20 cellular contexts compared by ENCODE assay signal in the genomic region with DNA sequence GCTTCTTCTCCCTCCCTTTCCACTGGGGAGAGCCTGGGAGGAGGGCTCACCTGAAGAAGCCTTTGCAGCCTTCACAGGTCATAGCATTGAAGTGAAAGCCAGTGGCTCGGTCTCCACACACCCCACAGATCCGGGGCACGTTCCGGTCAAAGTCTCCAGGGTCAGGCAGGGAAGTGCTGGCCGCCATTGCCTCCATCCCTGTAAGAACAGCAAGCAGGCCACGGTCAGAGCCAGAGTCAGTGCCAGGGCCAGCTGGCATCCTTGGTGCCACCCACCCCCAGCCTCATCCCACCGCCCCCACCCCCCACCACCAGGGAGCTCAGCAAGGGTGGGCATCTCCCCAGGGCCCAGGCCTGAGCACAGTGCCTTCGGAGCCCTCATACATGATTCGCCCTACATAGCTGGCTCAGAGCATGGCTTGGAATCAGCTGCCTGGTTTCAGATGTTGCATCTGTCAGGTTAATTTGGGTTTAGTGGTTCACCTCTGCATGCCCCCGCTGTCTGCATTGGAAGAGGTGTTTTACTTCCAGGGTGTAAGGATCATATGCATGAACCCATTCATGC. TPM values are rescaled to one million over a fixed set of nuclear protein-coding genes. Genes with fewer than 3 reads are reported as not detected.
A peak's percentile ranks its signal among the peaks of the same experiment; 100 is the strongest.
DNase-seq lines count a peak whose midpoint lies in the region; ATAC-seq, FAIRE-seq and TF ChIP-seq lines count a peak whose summit lies in the region.
"Had no signal": no experiment of that assay in that cellular context is flagged by ENCODE, and none has a peak within 500 bp of the region (broad histone marks: within the 10 kb centered on the region; RNA-seq: fewer than 3 reads in every experiment).

No MANE protein-coding gene starts in this region.

- TF ChIP-seq CTCF in kidney (IDR thresholded peaks at IDR 0.05; ENCODE audit: borderline replicate concordance, extremely low read depth, insufficient read depth): no peak

- H3K9me3 ChIP-seq in kidney (ENCODE audit: control insufficient read depth in 1 of 2, low read length in 2 of 2): no peaks in the 10 kb centered on the region
- H3K9me3 ChIP-seq: Peyer's patch had no signal

- H3K9me3 Mint-ChIP-seq in activated T-helper 1 cell treated with anti-CD3 and anti-CD28 coated beads, Interleukin-12 subunit alpha, Interleukin-12 subunit beta, Interleukin-2, Interleukin-4 antibody, amounts not matched to agents 30 ng/mL and 10 ng/mL and 1 ng/mL, durations not matched to agents 14 hours and 24 hours and 36 hours: no peaks in the 10 kb centered on the region
- H3K9me3 Mint-ChIP-seq in stimulated activated effector memory CD8-positive, alpha-beta T cell treated with anti-CD3 and anti-CD28 coated beads, Interleukin-12 subunit alpha, Interleukin-12 subunit beta, amount 100 ng/mL, for 72 hours: no peaks in the 10 kb centered on the region
- H3K9me3 Mint-ChIP-seq: CD14-positive monocyte had no signal

- peaks cover 6 to 14% of the 10 kb centered on the region in 2 donors for H3K36me3 ChIP-seq in kidney (ENCODE audit: control insufficient read depth in 1 of 2, insufficient read depth in 2 of 2, low read length in 2 of 2)

- intact Hi-C loops in activated T-helper 1 cell treated with anti-CD3 and anti-CD28 coated beads, Interleukin-12 subunit alpha, Interleukin-12 subunit beta, Interleukin-2, Interleukin-4 antibody, amounts not matched to agents 30 ng/mL and 10 ng/mL and 1 ng/mL, durations not matched to agents 14 hours and 24 hours and 36 hours (cut with micrococcal nuclease): no loop called here
- intact Hi-C loops in kidney (cut with DNase I): no loop called here

- no peaks in the 10 kb centered on the region for H3K27me3 Mint-ChIP-seq in activated T-helper 1 cell treated with anti-CD3 and anti-CD28 coated beads, Interleukin-12 subunit alpha, Interleukin-12 subunit beta, Interleukin-2, Interleukin-4 antibody, amounts not matched to agents 30 ng/mL and 10 ng/mL and 1 ng/mL, durations not matched to agents 14 hours and 24 hours and 36 hours (ENCODE audit: insufficient read depth)

- no peak overlapping the region for H3K9ac ChIP-seq in kidney (ENCODE audit: low read length in 2 of 2)

- H3K36me3 Mint-ChIP-seq in activated T-helper 1 cell treated with anti-CD3 and anti-CD28 coated beads, Interleukin-12 subunit alpha, Interleukin-12 subunit beta, Interleukin-2, Interleukin-4 antibody, amounts not matched to agents 30 ng/mL and 10 ng/mL and 1 ng/mL, durations not matched to agents 14 hours and 24 hours and 36 hours (ENCODE audit: low read depth): peaks cover 83% of the 10 kb centered on the region
- peaks cover 99% of the 10 kb centered on the region for H3K36me3 Mint-ChIP-seq in stimulated activated effector memory CD8-positive, alpha-beta T cell treated with anti-CD3 and anti-CD28 coated beads, Interleukin-12 subunit alpha, Interleukin-12 subunit beta, amount 100 ng/mL, for 72 hours

- peaks cover 91% of the 10 kb centered on the region for H3K4me1 Mint-ChIP-seq in activated T-helper 1 cell treated with anti-CD3 and anti-CD28 coated beads, Interleukin-12 subunit alpha, Interleukin-12 subunit beta, Interleukin-2, Interleukin-4 antibody, amounts not matched to agents 30 ng/mL and 10 ng/mL and 1 ng/mL, durations not matched to agents 14 hours and 24 hours and 36 hours (ENCODE audit: low read depth)
- H3K4me1 Mint-ChIP-seq in stimulated activated effector memory CD8-positive, alpha-beta T cell treated with anti-CD3 and anti-CD28 coated beads, Interleukin-12 subunit alpha, Interleukin-12 subunit beta, amount 100 ng/mL, for 72 hours: peaks cover 78% of the 10 kb centered on the region

- peak overlapping the region; percentile 74 for H3K4me3 Mint-ChIP-seq in activated T-helper 1 cell treated with anti-CD3 and anti-CD28 coated beads, Interleukin-12 subunit alpha, Interleukin-12 subunit beta, Interleukin-2, Interleukin-4 antibody, amounts not matched to agents 30 ng/mL and 10 ng/mL and 1 ng/mL, durations not matched to agents 14 hours and 24 hours and 36 hours
- no peak overlapping the region for H3K4me3 Mint-ChIP-seq in stimulated activated effector memory CD8-positive, alpha-beta T cell treated with anti-CD3 and anti-CD28 coated beads, Interleukin-12 subunit alpha, Interleukin-12 subunit beta, amount 100 ng/mL, for 72 hours
- H3K4me3 Mint-ChIP-seq: CD14-positive monocyte had no signal

- no peak overlapping the region for H3K27ac ChIP-seq in kidney (ENCODE audit: low read depth in 2 of 2, low read length in 2 of 2)
- H3K27ac ChIP-seq: Peyer's patch had no signal

- no peak for ATAC-seq in stimulated activated effector memory CD8-positive, alpha-beta T cell treated with anti-CD3 and anti-CD28 coated beads, Interleukin-12 subunit alpha, Interleukin-12 subunit beta, amount 100 ng/mL, for 72 hours
- ATAC-seq in HG03521 (IDR thresholded peaks at IDR 0.05; ENCODE audit: unreplicated experiment) (no peak), GM21360 (IDR thresholded peaks at IDR 0.05; ENCODE audit: unreplicated experiment) (no peak)
- ATAC-seq: HepG2 had no signal

- DNase-seq in activated effector memory CD4-positive, alpha-beta T cell treated with anti-CD3 and anti-CD28 coated beads, Interleukin-2, amount 50 U/mL, for 16 hours: peak; percentile 54
- DNase-seq in activated effector memory CD4-positive, alpha-beta T cell treated with Interleukin-2 at 50 U/mL for 16 hours: no peak
- DNase-seq in activated T-helper 1 cell treated with anti-CD3 and anti-CD28 coated beads, Interleukin-12 subunit alpha, Interleukin-12 subunit beta, Interleukin-2, Interleukin-4 antibody, amounts not matched to agents 30 ng/mL and 10 ng/mL and 1 ng/mL, durations not matched to agents 14 hours and 24 hours and 36 hours (ENCODE audit: low spot score): no peak
- DNase-seq in kidney: peak; percentile 61
- no peak for DNase-seq in stimulated activated effector memory CD8-positive, alpha-beta T cell treated with anti-CD3 and anti-CD28 coated beads, Interleukin-12 subunit alpha, Interleukin-12 subunit beta, amount 100 ng/mL, for 72 hours (ENCODE audit: low spot score in 2 of 2)
- DNase-seq: ACHN; DMS79 treated with DMSO at 0.1 percent for 48 hours; KG1; NCI-H1417; NCI-H187; NCI-H2107; NCI-H510A; NCI-H748 treated with DMSO at 0.1 percent for 48 hours; NK-92 treated with Interleukin-12 subunit alpha and Interleukin-12 subunit beta, amount 100 ng/mL, for 24 hours; Peyer's patch had no signal

- FAIRE-seq in kidney (lab: Jason Lieb, UNC): no peak
- FAIRE-seq: H54, HepG2 had no signal

- H3K4me1 ChIP-seq in kidney (ENCODE audit: control insufficient read depth in 1 of 2, insufficient read depth in 1 of 2, low read depth in 1 of 2, low read length in 2 of 2): peaks cover 10 to 16% of the 10 kb centered on the region in 2 donors

- H3K27ac Mint-ChIP-seq in activated T-helper 1 cell treated with anti-CD3 and anti-CD28 coated beads, Interleukin-12 subunit alpha, Interleukin-12 subunit beta, Interleukin-2, Interleukin-4 antibody, amounts not matched to agents 30 ng/mL and 10 ng/mL and 1 ng/mL, durations not matched to agents 14 hours and 24 hours and 36 hours: peak overlapping the region; percentile 90
- peak overlapping the region; percentile 43 for H3K27ac Mint-ChIP-seq in stimulated activated effector memory CD8-positive, alpha-beta T cell treated with anti-CD3 and anti-CD28 coated beads, Interleukin-12 subunit alpha, Interleukin-12 subunit beta, amount 100 ng/mL, for 72 hours

- H3K4me3 ChIP-seq in kidney (ENCODE audit: low read length in 2 of 2): no peak overlapping the region
- H3K4me3 ChIP-seq: Peyer's patch had no signal

RNA-seq across cellular contexts. Expression of a gene that starts 25.8 kb away (rescaled TPM):
- 305 and 318 TPM in 2 replicates for total RNA-seq in activated T-helper 1 cell treated with anti-CD3 and anti-CD28 coated beads, Interleukin-12 subunit alpha, Interleukin-12 subunit beta, Interleukin-2, Interleukin-4 antibody, amounts not matched to agents 30 ng/mL and 10 ng/mL and 1 ng/mL, durations not matched to agents 14 hours and 24 hours and 36 hours
- 14.8 TPM for total RNA-seq in kidney
- polyA plus RNA-seq in kidney (ENCODE audit: insufficient read depth, low read depth, low replicate concordance): 19.1 TPM

RNA-seq across cellular contexts. Expression of a gene that starts 59.3 kb away (rescaled TPM):
- 453 and 466 TPM in 2 replicates for total RNA-seq in activated T-helper 1 cell treated with anti-CD3 and anti-CD28 coated beads, Interleukin-12 subunit alpha, Interleukin-12 subunit beta, Interleukin-2, Interleukin-4 antibody, amounts not matched to agents 30 ng/mL and 10 ng/mL and 1 ng/mL, durations not matched to agents 14 hours and 24 hours and 36 hours
- total RNA-seq in kidney: 132 TPM
- polyA plus RNA-seq in kidney (ENCODE audit: insufficient read depth, low read depth, low replicate concordance): 35.0 TPM

Comparison
In these comparisons a context has a peak if more than half of its experiments do, and no peak if none do; other contexts are left out.
1. DNase-seq: peak in activated effector memory CD4-positive, alpha-beta T cell treated with anti-CD3 and anti-CD28 coated beads, Interleukin-2, amount 50 U/mL, for 16 hours (single experiment) and kidney (single experiment); none in activated effector memory CD4-positive, alpha-beta T cell treated with Interleukin-2 at 50 U/mL for 16 hours (single experiment), activated T-helper 1 cell treated with anti-CD3 and anti-CD28 coated beads, Interleukin-12 subunit alpha, Interleukin-12 subunit beta, Interleukin-2, Interleukin-4 antibody, amounts not matched to agents 30 ng/mL and 10 ng/mL and 1 ng/mL, durations not matched to agents 14 hours and 24 hours and 36 hours (single experiment) and stimulated activated effector memory CD8-positive, alpha-beta T cell treated with anti-CD3 and anti-CD28 coated beads, Interleukin-12 subunit alpha, Interleukin-12 subunit beta, amount 100 ng/mL, for 72 hours (0 of 2).
2. RNA of a gene that starts 25.8 kb away (total RNA-seq): 305 to 318 TPM in activated T-helper 1 cell treated with anti-CD3 and anti-CD28 coated beads, Interleukin-12 subunit alpha, Interleukin-12 subunit beta, Interleukin-2, Interleukin-4 antibody, amounts not matched to agents 30 ng/mL and 10 ng/mL and 1 ng/mL, durations not matched to agents 14 hours and 24 hours and 36 hours; 14.8 TPM in kidney (single experiment); every median in the first group is over 10 times any median in the second.